8 cellular contexts compared by ENCODE assay signal in the genomic region with DNA sequence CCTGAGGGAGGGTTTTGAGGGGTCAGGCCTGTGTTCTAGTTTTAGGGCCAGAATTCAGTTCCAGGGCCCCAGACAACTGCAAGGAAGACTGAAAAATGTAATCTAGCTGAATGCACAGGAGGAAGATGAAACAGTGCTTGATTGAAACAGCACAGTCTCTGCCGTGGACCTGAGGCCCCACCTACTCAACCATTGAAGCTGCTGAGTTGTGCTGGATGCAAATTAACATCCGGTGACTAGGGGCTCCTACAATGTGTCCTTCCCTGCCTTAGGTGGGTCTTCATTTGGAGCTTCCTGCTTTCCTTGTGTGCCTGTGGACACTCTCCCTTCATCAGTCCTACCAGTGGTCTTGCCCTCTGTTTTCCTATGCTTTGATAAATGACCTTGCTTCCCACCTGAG. TPM values are rescaled to one million over a fixed set of nuclear protein-coding genes. Genes with fewer than 3 reads are reported as not detected.
A peak's percentile ranks its signal among the peaks of the same experiment; 100 is the strongest.
DNase-seq lines count a peak whose midpoint lies in the region; ATAC-seq and FAIRE-seq lines count a peak whose summit lies in the region.

No MANE protein-coding gene starts in this region.

- H3K27ac ChIP-seq in epithelial cell of prostate (peak overlapping the region; percentile 11), SJCRH30 (no peak overlapping the region)

- peak; percentile 84 for ATAC-seq in GM21381 (IDR thresholded peaks at IDR 0.05; ENCODE audit: unreplicated experiment)
- ATAC-seq in HG03342 (IDR thresholded peaks at IDR 0.05; ENCODE audit: unreplicated experiment), result peak; percentile 85

- H3K4me1 ChIP-seq in SJCRH30, result no peaks in the 10 kb centered on the region

- no peaks in the 10 kb centered on the region for H3K9me3 ChIP-seq in SJCRH30 (replicated peaks)

- peak; percentile 88 for FAIRE-seq in GM18507 (lab: Jason Lieb, UNC)

- H3K36me3 ChIP-seq in SJCRH30, result peaks cover 11% of the 10 kb centered on the region

- no peak overlapping the region for H3K4me3 ChIP-seq in SJCRH30

- DNase-seq in GM18507 (ENCODE audit: extremely low spot score, insufficient read length, low read depth), result no peak
- no peak for DNase-seq in epithelial cell of prostate (ENCODE audit: low read depth, low spot score)
- no peak for DNase-seq in NCI-H82 (lab: John Stamatoyannopoulos, UW)
- no peak for DNase-seq in SJCRH30
- no peak for DNase-seq in GM19240 (ENCODE audit: insufficient read length, low spot score)
- no peak for DNase-seq in hippocampal formation (lab: John Stamatoyannopoulos, UW)

- no peaks in the 10 kb centered on the region for H3K27me3 ChIP-seq in SJCRH30

RNA-seq across cellular contexts. Expression of a gene that starts 5.7 kb away (rescaled TPM):
- total RNA-seq in SJCRH30 (2014; rRNA removed; shearing (Covaris generic)), result 112 and 128 TPM in 2 replicates

RNA-seq across cellular contexts. Expression of a gene that starts 31.2 kb away (rescaled TPM):
- 0.18 and 0.46 TPM in 2 replicates for total RNA-seq in SJCRH30 (2014; rRNA removed; shearing (Covaris generic))
